In genomic region chr9:95785209-95785608, GRCh38 we compare ENCODE assay signal across 27 cellular contexts.
"Had no signal": no experiment of that assay in that cellular context is flagged by ENCODE, and none has a peak within 500 bp of the region (broad histone marks: within the 10 kb centered on the region; RNA-seq: fewer than 3 reads in every experiment).

No MANE protein-coding gene starts in this region.

- H3K27me3 ChIP-seq: adrenal gland, breast epithelium, Peyer's patch, SJCRH30 had no signal

- H3K36me3 ChIP-seq: adrenal gland, breast epithelium, Peyer's patch, SJCRH30 had no signal

- H3K9ac ChIP-seq: SK-N-SH had no signal

- H3K4me3 ChIP-seq: adrenal gland, breast epithelium, Peyer's patch, SJCRH30 had no signal

- H3K27ac Mint-ChIP-seq: activated CD4-positive, alpha-beta memory T cell treated with anti-CD3 and anti-CD28 coated beads for 36 hours; activated CD4-positive, alpha-beta T cell treated with anti-CD3 and anti-CD28 coated beads, Interleukin-2, amount 10 ng/mL, durations not matched to agents 7 days and 5 days; activated naive CD4-positive, alpha-beta T cell treated with anti-CD3 and anti-CD28 coated beads, Interleukin-2, amount 10 ng/mL, durations not matched to agents 7 days and 5 days; activated naive CD8-positive, alpha-beta T cell treated with anti-CD3 and anti-CD28 coated beads, Interleukin-2, amount 10 ng/mL, durations not matched to agents 7 days and 5 days; activated T-cell treated with anti-CD3 and anti-CD28 coated beads, Interleukin-2, amount 50 U/mL, for 72 hours; activated T-helper 2 cell treated with anti-CD3 and anti-CD28 coated beads, Interferon-gamma antibody, Interleukin-2, Interleukin-4, amounts not matched to agents 10 μg/mL and 5 μg/mL and 100 μg/mL, durations not matched to agents 14 hours and 24 hours and 36 hours had no signal

- H3K9me3 ChIP-seq: adrenal gland, breast epithelium, Peyer's patch, SJCRH30, SK-N-SH had no signal

- H3K36me3 Mint-ChIP-seq: activated CD4-positive, alpha-beta memory T cell treated with anti-CD3 and anti-CD28 coated beads for 36 hours; activated naive CD4-positive, alpha-beta T cell treated with anti-CD3 and anti-CD28 coated beads, Interleukin-2, amount 10 ng/mL, durations not matched to agents 7 days and 5 days had no signal

- H3K4me2 ChIP-seq: SK-N-SH had no signal

- H3K4me1 Mint-ChIP-seq: activated CD4-positive, alpha-beta T cell treated with anti-CD3 and anti-CD28 coated beads, Interleukin-2, amount 10 ng/mL, durations not matched to agents 7 days and 5 days; activated naive CD4-positive, alpha-beta T cell treated with anti-CD3 and anti-CD28 coated beads, Interleukin-2, amount 10 ng/mL, durations not matched to agents 7 days and 5 days had no signal

- H3K9me3 Mint-ChIP-seq: activated CD4-positive, alpha-beta memory T cell treated with anti-CD3 and anti-CD28 coated beads for 36 hours; activated CD4-positive, alpha-beta T cell treated with anti-CD3 and anti-CD28 coated beads, Interleukin-2, amount 10 ng/mL, durations not matched to agents 7 days and 5 days; activated naive CD4-positive, alpha-beta T cell treated with anti-CD3 and anti-CD28 coated beads, Interleukin-2, amount 10 ng/mL, durations not matched to agents 7 days and 5 days; activated T-cell treated with anti-CD3 and anti-CD28 coated beads, Interleukin-2, amount 50 U/mL, for 72 hours; activated T-helper 2 cell treated with anti-CD3 and anti-CD28 coated beads, Interferon-gamma antibody, Interleukin-2, Interleukin-4, amounts not matched to agents 10 μg/mL and 5 μg/mL and 100 μg/mL, durations not matched to agents 14 hours and 24 hours and 36 hours had no signal

- H3K27ac ChIP-seq: adrenal gland, breast epithelium, Peyer's patch, RWPE1, SJCRH30, VCaP had no signal

- H3K4me1 ChIP-seq: adrenal gland, breast epithelium, Peyer's patch had no signal

- H3K27me3 Mint-ChIP-seq: activated CD4-positive, alpha-beta memory T cell treated with anti-CD3 and anti-CD28 coated beads for 36 hours; activated naive CD8-positive, alpha-beta T cell treated with anti-CD3 and anti-CD28 coated beads, Interleukin-2, amount 10 ng/mL, durations not matched to agents 7 days and 5 days had no signal

- H3K4me3 Mint-ChIP-seq: activated CD4-positive, alpha-beta memory T cell treated with anti-CD3 and anti-CD28 coated beads for 36 hours; activated CD4-positive, alpha-beta T cell treated with anti-CD3 and anti-CD28 coated beads, Interleukin-2, amount 10 ng/mL, durations not matched to agents 7 days and 5 days; activated naive CD4-positive, alpha-beta T cell treated with anti-CD3 and anti-CD28 coated beads, Interleukin-2, amount 10 ng/mL, durations not matched to agents 7 days and 5 days; activated naive CD8-positive, alpha-beta T cell treated with anti-CD3 and anti-CD28 coated beads, Interleukin-2, amount 10 ng/mL, durations not matched to agents 7 days and 5 days; activated T-cell treated with anti-CD3 and anti-CD28 coated beads, Interleukin-2, amount 50 U/mL, for 72 hours had no signal

- DNase-seq: activated CD4-positive, alpha-beta memory T cell treated with anti-CD3 and anti-CD28 coated beads for 36 hours; activated CD4-positive, alpha-beta T cell treated with anti-CD3 and anti-CD28 coated beads, Interleukin-2, amount 10 ng/mL, durations not matched to agents 7 days and 5 days; activated CD4-positive, CD25-positive, alpha-beta regulatory T cell; activated CD8-positive, alpha-beta memory T cell treated with anti-CD3 and anti-CD28 coated beads, Interleukin-2, amount 50 U/mL, for 4 hours; activated gamma-delta T cell treated with Interleukin-2 at 50 U/mL for 16 hours; activated naive CD4-positive, alpha-beta T cell treated with anti-CD3 and anti-CD28 coated beads, Interleukin-2, amount 10 ng/mL, durations not matched to agents 7 days and 5 days; activated naive CD8-positive, alpha-beta T cell treated with anti-CD3 and anti-CD28 coated beads, Interleukin-2, amount 10 ng/mL, durations not matched to agents 7 days and 5 days; activated T-cell treated with anti-CD3 and anti-CD28 coated beads, Interleukin-2, amount 50 U/mL, for 72 hours; adrenal gland; anterior cingulate cortex; Karpas-422; MV-4-11; NCI-H1092 treated with DMSO at 0.1 percent for 48 hours; NCI-H1436; NCI-H1694 treated with DMSO at 0.1 percent for 48 hours; NCI-H2029 treated with DMSO at 0.1 percent for 48 hours; NCI-H446; NCI-H524; Peyer's patch; Right ventricle myocardium superior; SJCRH30; SK-N-SH; T-helper 1 cell had no signal
